ENCODE assay signal across 8 cellular contexts in genomic region chr2:152335016-152335850, GRCh38. TPM values are rescaled to one million over a fixed set of nuclear protein-coding genes. Genes with fewer than 3 reads are reported as not detected.
DNase-seq lines count a peak whose midpoint lies in the region; ATAC-seq, FAIRE-seq and TF ChIP-seq lines count a peak whose summit lies in the region.

Gene FMNL2 (plus strand): TSS chr2:152335174.

- BruUV-seq in endothelial cell of umbilical vein (replicated peaks; lab: Mats Ljungman, UMichigan), result no TSS peak

- H3K36me3 ChIP-seq in endothelial cell of umbilical vein (ENCODE audit: control insufficient read depth in 2 of 2, extremely low read depth in 1 of 2, insufficient read depth in 2 of 2, low read length in 2 of 2) (no peaks in the 10 kb centered on the region), mesenchymal stem cell (ENCODE audit: control insufficient read depth in 1 of 2, insufficient read depth in 2 of 2, low read depth in 1 of 2, low read length in 2 of 2) (no peaks in the 10 kb centered on the region)

- H2AFZ ChIP-seq in endothelial cell of umbilical vein (ENCODE audit: low read depth, low read length), result peak within 1 kb of the TSS; percentile 100
- peak within 1 kb of the TSS; percentile 93 for H2AFZ ChIP-seq in mesenchymal stem cell (ENCODE audit: low read depth, low read length)

- H3K9me1 ChIP-seq in endothelial cell of umbilical vein (replicated peaks; ENCODE audit: control insufficient read depth, extremely low read depth, insufficient read depth, low read length), result no peaks in the 10 kb centered on the region

- DNase-seq in C1 segment of cervical spinal cord (lab: John Stamatoyannopoulos, UW) (peak; percentile 26 to 92 (median 86)), NCI-H446 treated with DMSO at 0.1 percent for 48 hours (lab: John Stamatoyannopoulos, UW) (peak; percentile 61), endothelial cell of umbilical vein (ENCODE audit: low read depth, low spot score) (peak; percentile 89), mesenchymal stem cell (peak; percentile 78)
- DNase-seq in activated CD4-positive, alpha-beta T cell treated with anti-CD3 and anti-CD28 coated beads, Interleukin-2, amount 50 U/mL, for 1 hour, result peak; percentile 11
- peak; percentile 43 to 45 for DNase-seq in stimulated activated CD8-positive, alpha-beta memory T cell treated with anti-CD3 and anti-CD28 coated beads, Interleukin-2, amount 100 ng/mL, for 48 hours (ENCODE audit: low read depth in 2 of 2)

- H2BK12ac ChIP-seq in mesenchymal stem cell (ENCODE audit: low read length in 2 of 2), result peak within 1 kb of the TSS; percentile 32 to 78

- H3K4me2 ChIP-seq in endothelial cell of umbilical vein (ENCODE audit: insufficient read depth, low read length) (peak within 1 kb of the TSS; percentile 82), mesenchymal stem cell (ENCODE audit: low read length, poor library complexity, severe bottlenecking) (peak within 1 kb of the TSS; percentile 60)

- peak; percentile 88 for TF ChIP-seq POLR2A in endothelial cell of umbilical vein (IDR thresholded peaks at IDR 0.05; ENCODE audit: low read depth, low read length)

- peak within 1 kb of the TSS; percentile 78 for H4K91ac ChIP-seq in mesenchymal stem cell (ENCODE audit: low read length)

- H3K4me3 ChIP-seq in endothelial cell of umbilical vein (replicated peaks in 1 of 3; ENCODE audit: insufficient read depth in 1 of 3, low read depth in 1 of 3, low read length in 3 of 3), result peak within 1 kb of the TSS; percentile 81 to 96 (median 95)
- H3K4me3 ChIP-seq in mesenchymal stem cell (ENCODE audit: insufficient read depth in 1 of 2, low read depth in 1 of 2, low read length in 2 of 2), result peak within 1 kb of the TSS; percentile 94 to 99

- H3K23ac ChIP-seq in mesenchymal stem cell (ENCODE audit: low read length in 2 of 2), result peak within 1 kb of the TSS; percentile 85 to 96

- dilution Hi-C loops in endothelial cell of umbilical vein (cut with MboI; ENCODE audit: extremely low pct_ligation_motif_present, low sequenced_read_pairs), result no loop called here

- intact Hi-C loops in endothelial cell of umbilical vein (cut with micrococcal nuclease), result loop anchor here (1.0 to 10.0 kb wide), 8 partner anchors 70 to 300 kb away; partner anchors contain the start of gene STAM2

- H3K27ac ChIP-seq in endothelial cell of umbilical vein (ENCODE audit: insufficient read depth, low read depth, low read length) (peak within 1 kb of the TSS; percentile 32), mesenchymal stem cell (ENCODE audit: low read length, poor library complexity, severe bottlenecking) (no peak within 1 kb of the TSS)

- peak in 1 of 2 donors; percentile 0 for TF ChIP-seq CTCF in endothelial cell of umbilical vein (IDR thresholded peaks at IDR 0.05; ENCODE audit: extremely low read depth in 1 of 2, insufficient read depth in 1 of 2, low read depth in 1 of 2, low read length in 2 of 2)

- H2BK15ac ChIP-seq in mesenchymal stem cell (ENCODE audit: low read depth, poor library complexity, severe bottlenecking), result peak within 1 kb of the TSS; percentile 81

- peak within 1 kb of the TSS; percentile 79 to 98 for H3K14ac ChIP-seq in mesenchymal stem cell (ENCODE audit: low read length in 2 of 2)

- peak within 1 kb of the TSS; percentile 78 for H3K9ac ChIP-seq in endothelial cell of umbilical vein (replicated peaks; ENCODE audit: extremely low read depth, insufficient read depth, low read length)
- peak within 1 kb of the TSS; percentile 95 for H3K9ac ChIP-seq in mesenchymal stem cell (ENCODE audit: low read length)

- H2BK120ac ChIP-seq in mesenchymal stem cell (ENCODE audit: low read depth, low read length), result peak within 1 kb of the TSS; percentile 83

- FAIRE-seq in endothelial cell of umbilical vein (lab: Jason Lieb, UNC), result no peak

- POLR2A ChIA-PET in endothelial cell of umbilical vein (lab: Charles Lee), result interaction anchor here (1.2 to 2.0 kb wide), 2 partner anchors 135 to 160 kb away, joined by 3 to 5 read pairs; partner anchors contain the start of gene STAM2

- 2% methylated on average over 61 of the region's 103 CpGs for WGBS in mesenchymal stem cell

- H3K18ac ChIP-seq in mesenchymal stem cell (ENCODE audit: low read depth in 1 of 2, low read length in 2 of 2), result peak within 1 kb of the TSS; percentile 87 to 96

- H3K27me3 ChIP-seq in endothelial cell of umbilical vein (ENCODE audit: control insufficient read depth in 2 of 2, insufficient read depth in 2 of 2, low read length in 2 of 2) (no peaks in the 10 kb centered on the region), mesenchymal stem cell (ENCODE audit: control insufficient read depth in 1 of 2, insufficient read depth in 1 of 2, low read length in 2 of 2) (no peaks in the 10 kb centered on the region)

- H4K8ac ChIP-seq in mesenchymal stem cell (ENCODE audit: low read length), result peak within 1 kb of the TSS; percentile 79

- no peak within 1 kb of the TSS for H2AK5ac ChIP-seq in mesenchymal stem cell (ENCODE audit: low read length, severe bottlenecking)

- H3K9me3 ChIP-seq in endothelial cell of umbilical vein (replicated peaks; ENCODE audit: control insufficient read depth, insufficient read depth, low read length), result no peaks in the 10 kb centered on the region
- no peaks in the 10 kb centered on the region for H3K9me3 ChIP-seq in mesenchymal stem cell (ENCODE audit: control insufficient read depth, low read length)

- ATAC-seq in GM19035 (IDR thresholded peaks at IDR 0.05; ENCODE audit: unreplicated experiment) (peak; percentile 92), HG03159 (IDR thresholded peaks at IDR 0.05; ENCODE audit: unreplicated experiment) (peak; percentile 87)

- H3K79me2 ChIP-seq in endothelial cell of umbilical vein (ENCODE audit: control insufficient read depth, insufficient read depth, low read length), result peaks cover 47% of the 10 kb centered on the region

- peaks cover 2% of the 10 kb centered on the region for H3K79me1 ChIP-seq in mesenchymal stem cell (replicated peaks; ENCODE audit: low read length, poor library complexity, severe bottlenecking)

- H4K20me1 ChIP-seq in endothelial cell of umbilical vein (replicated peaks; ENCODE audit: control insufficient read depth, extremely low read depth, insufficient read depth, low read length), result no peaks in the 10 kb centered on the region

- H2BK5ac ChIP-seq in mesenchymal stem cell (ENCODE audit: low read depth, low read length, poor library complexity, severe bottlenecking), result peak within 1 kb of the TSS; percentile 75

- H3K4me1 ChIP-seq in endothelial cell of umbilical vein (ENCODE audit: control insufficient read depth, extremely low read depth, insufficient read depth, low read length) (peaks cover 16% of the 10 kb centered on the region), mesenchymal stem cell (ENCODE audit: control insufficient read depth, insufficient read depth, low read depth, low read length) (peaks cover 4% of the 10 kb centered on the region)

- H3K4ac ChIP-seq in mesenchymal stem cell (ENCODE audit: low read depth in 1 of 2, low read length in 2 of 2), result peak within 1 kb of the TSS; percentile 70 to 96

- CTCF ChIA-PET in endothelial cell of umbilical vein (lab: Charles Lee), result interaction anchor here (0.5 to 3.2 kb wide), 9 partner anchors 77 to 300 kb away, joined by 3 to 21 read pairs (median 5); no protein-coding TSS in a partner anchor

TF ChIP-seq in endothelial cell of umbilical vein, 7 proteins besides CTCF, POLR2A, EP300 and RAD21:
- TF ChIP-seq POLR2AphosphoS5 (IDR thresholded peaks at IDR 0.05; ENCODE audit: insufficient read depth, low read depth, low read length), result peak; percentile 90
- TF ChIP-seq MAX (IDR thresholded peaks at IDR 0.05; ENCODE audit: insufficient read depth, insufficient read length), result no peak

RNA-seq across cellular contexts. Expression of gene FMNL2, which starts in this region (rescaled TPM):
- 25.5 and 28.0 TPM in 2 replicates for total RNA-seq in endothelial cell of umbilical vein
- 6.3 and 8.3 TPM in 2 replicates for polyA plus RNA-seq in endothelial cell of umbilical vein
- polyA plus RNA-seq in endothelial cell of umbilical vein (2011; cell fraction: cytosol; rRNA removed), result 7.7 and 9.2 TPM in 2 replicates
- 35.8 and 42.3 TPM in 2 replicates for polyA plus RNA-seq in endothelial cell of umbilical vein (2011; cell fraction: nucleus; rRNA removed)
- 36.7 and 40.5 TPM in 2 replicates for polyA plus RNA-seq in endothelial cell of umbilical vein (2012)
- 15.3 and 16.3 TPM in 2 replicates for polyA minus RNA-seq in endothelial cell of umbilical vein
- 4.5 TPM for polyA minus RNA-seq in endothelial cell of umbilical vein (2011; cell fraction: cytosol; rRNA and poly(A)+ RNA removed)
- 35.5 and 50.4 TPM in 2 replicates for polyA minus RNA-seq in endothelial cell of umbilical vein (2011; cell fraction: nucleus; rRNA and poly(A)+ RNA removed)
- 15.4 TPM for polyA plus RNA-seq in mesenchymal stem cell (2013, experiment 1 of 2)
- 15.7 TPM for polyA plus RNA-seq in mesenchymal stem cell (2013, experiment 2 of 2)

Comparison
In these comparisons a context has a peak if more than half of its experiments do, and no peak if none do; other contexts are left out.
1. DNase-seq: peak in every context shown above with its lines; median percentile 89 in endothelial cell of umbilical vein; 86 in C1 segment of cervical spinal cord; 78 in mesenchymal stem cell; 61 in NCI-H446 treated with DMSO at 0.1 percent for 48 hours; 44 in stimulated activated CD8-positive, alpha-beta memory T cell treated with anti-CD3 and anti-CD28 coated beads, Interleukin-2, amount 100 ng/mL, for 48 hours; 11 in activated CD4-positive, alpha-beta T cell treated with anti-CD3 and anti-CD28 coated beads, Interleukin-2, amount 50 U/mL, for 1 hour.